In genomic region chr5:43156388-43156787, GRCh38 we compare ENCODE assay signal across 17 cellular contexts. TPM values are rescaled to one million over a fixed set of nuclear protein-coding genes. Genes with fewer than 3 reads are reported as not detected.
DNase-seq lines count a peak whose midpoint lies in the region; ATAC-seq, FAIRE-seq and TF ChIP-seq lines count a peak whose summit lies in the region.
"Had no signal": no experiment of that assay in that cellular context is flagged by ENCODE, and none has a peak within 500 bp of the region (broad histone marks: within the 10 kb centered on the region; RNA-seq: fewer than 3 reads in every experiment).

No MANE protein-coding gene starts in this region.

- H3K27ac Mint-ChIP-seq in activated naive CD8-positive, alpha-beta T cell, result peak overlapping the region; percentile 64
- H3K27ac Mint-ChIP-seq in activated naive CD8-positive, alpha-beta T cell treated with anti-CD3 and anti-CD28 coated beads for 36 hours, result no peak overlapping the region
- H3K27ac Mint-ChIP-seq: activated T-helper 1 cell treated with anti-CD3 and anti-CD28 coated beads, Interleukin-12 subunit alpha, Interleukin-12 subunit beta, Interleukin-2, Interleukin-4 antibody, amounts not matched to agents 30 ng/mL and 10 ng/mL and 1 ng/mL, durations not matched to agents 14 hours and 24 hours and 36 hours; WTC11 had no signal

- peak; percentile 76 for ATAC-seq in HG03442 (IDR thresholded peaks at IDR 0.05; ENCODE audit: unreplicated experiment)
- ATAC-seq: WTC11 had no signal

- no peaks in the 10 kb centered on the region for H3K27me3 Mint-ChIP-seq in activated naive CD8-positive, alpha-beta T cell
- no peaks in the 10 kb centered on the region for H3K27me3 Mint-ChIP-seq in activated naive CD8-positive, alpha-beta T cell treated with anti-CD3 and anti-CD28 coated beads for 36 hours

- FAIRE-seq in small intestine (lab: Jason Lieb, UNC), result no peak
- FAIRE-seq: urothelium cell line had no signal

- peaks cover 16% of the 10 kb centered on the region for H3K36me3 Mint-ChIP-seq in activated naive CD8-positive, alpha-beta T cell
- H3K36me3 Mint-ChIP-seq in activated naive CD8-positive, alpha-beta T cell treated with anti-CD3 and anti-CD28 coated beads for 36 hours, result peaks cover 42% of the 10 kb centered on the region

- DNase-seq in activated naive CD8-positive, alpha-beta T cell treated with anti-CD3 and anti-CD28 coated beads for 36 hours, result no peak
- DNase-seq in fibroblast of the conjunctiva (ENCODE audit: low read depth) (peak; percentile 9), substantia nigra (lab: John Stamatoyannopoulos, UW) (peak in 16 of 49 donors; percentile 1 to 61 (median 8)), erythroblast (lab: John Stamatoyannopoulos, UW) (no peak), small intestine (no peak)
- DNase-seq in stimulated activated CD8-positive, alpha-beta memory T cell treated with anti-CD3 and anti-CD28 coated beads, Interleukin-4, amount 100 ng/mL, for 48 hours, result no peak
- DNase-seq: ACHN; HCEC 1CT; Kasumi-1; mammary epithelial cell; NCI-H2081; NK-92 treated with Interleukin-12 subunit alpha and Interleukin-12 subunit beta, amount 100 ng/mL, for 24 hours had no signal

- WGBS in small intestine, 3 donors, result 67 to 89% (median 80%) methylated on average over 6 of the region's 6 CpGs

- no peak for TF ChIP-seq POLR2A in erythroblast (IDR thresholded peaks at IDR 0.05; ENCODE audit: low read length)

- H3K9me3 ChIP-seq in small intestine (ENCODE audit: control insufficient read depth, low read depth), result no peaks in the 10 kb centered on the region

- peak overlapping the region; percentile 12 for H3K27ac ChIP-seq in substantia nigra (ENCODE audit: low read depth, low read length, poor library complexity, severe bottlenecking)
- H3K27ac ChIP-seq in small intestine (ENCODE audit: low read depth in 1 of 2, low read length in 1 of 2), result no peak overlapping the region

- H3K9me3 Mint-ChIP-seq in activated naive CD8-positive, alpha-beta T cell (ENCODE audit: low read depth), result no peaks in the 10 kb centered on the region
- no peaks in the 10 kb centered on the region for H3K9me3 Mint-ChIP-seq in activated naive CD8-positive, alpha-beta T cell treated with anti-CD3 and anti-CD28 coated beads for 36 hours
- H3K9me3 Mint-ChIP-seq: activated T-helper 1 cell treated with anti-CD3 and anti-CD28 coated beads, Interleukin-12 subunit alpha, Interleukin-12 subunit beta, Interleukin-2, Interleukin-4 antibody, amounts not matched to agents 30 ng/mL and 10 ng/mL and 1 ng/mL, durations not matched to agents 14 hours and 24 hours and 36 hours; WTC11 had no signal

- H3K4me3 Mint-ChIP-seq in activated naive CD8-positive, alpha-beta T cell, result no peak overlapping the region
- H3K4me3 Mint-ChIP-seq in activated naive CD8-positive, alpha-beta T cell treated with anti-CD3 and anti-CD28 coated beads for 36 hours, result no peak overlapping the region
- H3K4me3 Mint-ChIP-seq: activated T-helper 1 cell treated with anti-CD3 and anti-CD28 coated beads, Interleukin-12 subunit alpha, Interleukin-12 subunit beta, Interleukin-2, Interleukin-4 antibody, amounts not matched to agents 30 ng/mL and 10 ng/mL and 1 ng/mL, durations not matched to agents 14 hours and 24 hours and 36 hours; WTC11 had no signal

- H3K27me3 ChIP-seq in small intestine (ENCODE audit: control insufficient read depth in 2 of 2, insufficient read depth in 2 of 2, low read length in 2 of 2), result no peaks in the 10 kb centered on the region

- no peaks in the 10 kb centered on the region for H3K4me1 ChIP-seq in small intestine (ENCODE audit: control insufficient read depth in 2 of 2, insufficient read depth in 1 of 2, low read depth in 1 of 2, low read length in 1 of 2)

- no peak overlapping the region for H3K4me3 ChIP-seq in small intestine (ENCODE audit: low read depth in 1 of 2, low read length in 2 of 2)

- peaks cover 37% of the 10 kb centered on the region for H3K4me1 Mint-ChIP-seq in activated naive CD8-positive, alpha-beta T cell (ENCODE audit: low read depth)
- peaks cover 33% of the 10 kb centered on the region for H3K4me1 Mint-ChIP-seq in activated naive CD8-positive, alpha-beta T cell treated with anti-CD3 and anti-CD28 coated beads for 36 hours

- peaks cover 0 to 5% of the 10 kb centered on the region in 2 donors for H3K36me3 ChIP-seq in small intestine (ENCODE audit: control insufficient read depth in 2 of 2, insufficient read depth in 2 of 2, low read length in 2 of 2)

RNA-seq across cellular contexts. Expression of gene NIM1K, which starts 35.6 kb away (rescaled TPM):
- total RNA-seq in activated naive CD8-positive, alpha-beta T cell treated with anti-CD3 and anti-CD28 coated beads for 36 hours, result 1 to 10 TPM; 2.0 to 2.1 TPM
- polyA plus RNA-seq in small intestine, result under 1 TPM in 1 of 3 donors, not detected in 2; 0.42 TPM

RNA-seq across cellular contexts. Expression of gene ZNF131, which starts 35.7 kb away (rescaled TPM):
- 10 to 100 TPM; 33.7 to 35.9 TPM for total RNA-seq in activated naive CD8-positive, alpha-beta T cell treated with anti-CD3 and anti-CD28 coated beads for 36 hours
- 10 to 100 TPM; 17.6 to 23.5 (median 19.9) TPM for polyA plus RNA-seq in small intestine
